In the genomic region with DNA sequence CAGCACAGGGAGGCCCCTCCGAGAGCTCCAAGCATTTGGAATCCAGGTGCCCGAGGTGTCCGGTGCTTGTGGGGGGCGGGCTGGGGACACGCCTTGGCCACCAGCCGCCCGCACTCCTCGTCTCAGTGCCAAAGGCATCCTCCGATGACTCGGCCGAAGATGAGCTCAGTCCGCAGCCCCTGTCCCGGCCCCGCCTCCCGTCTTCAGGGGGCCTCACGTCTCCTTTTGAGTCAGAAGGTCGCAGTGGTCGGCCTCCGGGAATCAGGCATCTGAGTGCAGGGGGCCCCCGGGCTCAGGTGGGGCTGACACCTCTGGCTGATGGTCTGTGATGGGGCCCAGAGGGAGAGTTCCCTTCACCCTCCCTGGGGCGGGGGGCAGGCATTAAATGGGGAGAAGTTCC, we compare ENCODE assay signal across 1 cellular context.
TF ChIP-seq lines count a peak whose summit lies in the region.

No MANE protein-coding gene starts in this region.

TF ChIP-seq in SK-N-SH treated with all-trans-retinoic acid at 6 μM for 48 hours, 23 proteins besides CTCF, POLR2A, EP300 and RAD21 (continued from another document):
- TF ChIP-seq PPARA (CRISPR knock-in tag; IDR thresholded peaks at IDR 0.05; ENCODE audit: borderline replicate concordance) (no peak), ZFP30 (CRISPR knock-in tag; IDR thresholded peaks at IDR 0.05) (no peak), ESRRG (CRISPR knock-in tag; IDR thresholded peaks at IDR 0.05) (no peak), ISL1 (CRISPR knock-in tag; IDR thresholded peaks at IDR 0.05) (no peak)
- TF ChIP-seq, protein P1, sequence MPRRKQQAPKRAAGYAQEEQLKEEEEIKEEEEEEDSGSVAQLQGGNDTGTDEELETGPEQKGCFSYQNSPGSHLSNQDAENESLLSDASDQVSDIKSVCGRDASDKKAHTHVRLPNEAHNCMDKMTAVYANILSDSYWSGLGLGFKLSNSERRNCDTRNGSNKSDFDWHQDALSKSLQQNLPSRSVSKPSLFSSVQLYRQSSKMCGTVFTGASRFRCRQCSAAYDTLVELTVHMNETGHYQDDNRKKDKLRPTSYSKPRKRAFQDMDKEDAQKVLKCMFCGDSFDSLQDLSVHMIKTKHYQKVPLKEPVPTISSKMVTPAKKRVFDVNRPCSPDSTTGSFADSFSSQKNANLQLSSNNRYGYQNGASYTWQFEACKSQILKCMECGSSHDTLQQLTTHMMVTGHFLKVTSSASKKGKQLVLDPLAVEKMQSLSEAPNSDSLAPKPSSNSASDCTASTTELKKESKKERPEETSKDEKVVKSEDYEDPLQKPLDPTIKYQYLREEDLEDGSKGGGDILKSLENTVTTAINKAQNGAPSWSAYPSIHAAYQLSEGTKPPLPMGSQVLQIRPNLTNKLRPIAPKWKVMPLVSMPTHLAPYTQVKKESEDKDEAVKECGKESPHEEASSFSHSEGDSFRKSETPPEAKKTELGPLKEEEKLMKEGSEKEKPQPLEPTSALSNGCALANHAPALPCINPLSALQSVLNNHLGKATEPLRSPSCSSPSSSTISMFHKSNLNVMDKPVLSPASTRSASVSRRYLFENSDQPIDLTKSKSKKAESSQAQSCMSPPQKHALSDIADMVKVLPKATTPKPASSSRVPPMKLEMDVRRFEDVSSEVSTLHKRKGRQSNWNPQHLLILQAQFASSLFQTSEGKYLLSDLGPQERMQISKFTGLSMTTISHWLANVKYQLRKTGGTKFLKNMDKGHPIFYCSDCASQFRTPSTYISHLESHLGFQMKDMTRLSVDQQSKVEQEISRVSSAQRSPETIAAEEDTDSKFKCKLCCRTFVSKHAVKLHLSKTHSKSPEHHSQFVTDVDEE (CRISPR knock-in tag; IDR thresholded peaks at IDR 0.05), result no peak
